ENCODE assay signal across 8 cellular contexts in genomic region chr5:15501057-15501791, GRCh38. TPM values are rescaled to one million over a fixed set of nuclear protein-coding genes. Genes with fewer than 3 reads are reported as not detected.
DNase-seq lines count a peak whose midpoint lies in the region; ATAC-seq, FAIRE-seq and TF ChIP-seq lines count a peak whose summit lies in the region.

No MANE protein-coding gene starts in this region.

- no peak overlapping the region for H2AFZ ChIP-seq in Karpas-422 (ENCODE audit: low read length)

- H3K79me2 ChIP-seq in Karpas-422 (ENCODE audit: low read length), result no peaks in the 10 kb centered on the region

- peak overlapping the region in 1 of 2 donors; percentile 19 for H3K27ac ChIP-seq in kidney (ENCODE audit: low read depth in 2 of 2, low read length in 2 of 2)
- no peak overlapping the region for H3K27ac ChIP-seq in Karpas-422 (ENCODE audit: low read length)

- intact Hi-C loops in kidney (cut with DNase I) (no loop called here), CD14-positive monocyte (cut with micrococcal nuclease) (no loop called here)

- peak overlapping the region; percentile 47 for H3K27ac Mint-ChIP-seq in stimulated activated naive B cell treated with anti-CD40 and anti-IgM and Interleukin-4, amounts not matched to agents 10 μg/mL and 1 μg/mL and 100 μg/mL, for 72 hours
- H3K27ac Mint-ChIP-seq in CD14-positive monocyte, result no peak overlapping the region

- no peak overlapping the region for H3K4me2 ChIP-seq in Karpas-422 (ENCODE audit: low read depth, low read length, poor library complexity, severe bottlenecking)

- TF ChIP-seq CTCF in bronchial epithelial cell (IDR thresholded peaks at IDR 0.05; ENCODE audit: insufficient read depth, low read length, severe bottlenecking) (peak; percentile 21), kidney (IDR thresholded peaks at IDR 0.05; ENCODE audit: borderline replicate concordance, extremely low read depth, insufficient read depth) (no peak), CD14-positive monocyte (IDR thresholded peaks at IDR 0.05) (no peak)

- H3K27me3 ChIP-seq in bronchial epithelial cell (ENCODE audit: control insufficient read depth, insufficient read depth, low read length), result no peaks in the 10 kb centered on the region
- H3K27me3 ChIP-seq in Karpas-422 (ENCODE audit: low read length), result no peaks in the 10 kb centered on the region

- H3K36me3 Mint-ChIP-seq in stimulated activated naive B cell treated with anti-CD40 and anti-IgM and Interleukin-4, amounts not matched to agents 10 μg/mL and 1 μg/mL and 100 μg/mL, for 72 hours, result no peaks in the 10 kb centered on the region
- no peaks in the 10 kb centered on the region for H3K36me3 Mint-ChIP-seq in CD14-positive monocyte

- peaks cover 3 to 4% of the 10 kb centered on the region in 2 donors for H3K9me3 Mint-ChIP-seq in stimulated activated naive B cell treated with anti-CD40 and anti-IgM and Interleukin-4, amounts not matched to agents 10 μg/mL and 1 μg/mL and 100 μg/mL, for 72 hours
- H3K9me3 Mint-ChIP-seq in CD14-positive monocyte, result peaks cover 0 to 10% (median 3%) of the 10 kb centered on the region in 7 donors

- peak; percentile 39 for ATAC-seq in HG02798 (IDR thresholded peaks at IDR 0.05; ENCODE audit: poor library complexity, unreplicated experiment)
- ATAC-seq in stimulated activated naive B cell treated with anti-CD40 and anti-IgM and Interleukin-4, amounts not matched to agents 10 μg/mL and 1 μg/mL and 100 μg/mL, for 72 hours (replicated peaks), result no peak

- no peaks in the 10 kb centered on the region for H3K36me3 ChIP-seq in bronchial epithelial cell (ENCODE audit: control insufficient read depth, insufficient read depth, low read length)
- H3K36me3 ChIP-seq in kidney (ENCODE audit: control insufficient read depth in 1 of 2, insufficient read depth in 2 of 2, low read length in 2 of 2), result no peaks in the 10 kb centered on the region
- no peaks in the 10 kb centered on the region for H3K36me3 ChIP-seq in Karpas-422 (ENCODE audit: insufficient read depth, low read length)

- H3K4me3 ChIP-seq in bronchial epithelial cell (ENCODE audit: low read depth, low read length) (peak overlapping the region; percentile 57), kidney (ENCODE audit: low read length in 2 of 2) (peak overlapping the region; percentile 75 to 81), Karpas-422 (ENCODE audit: low read length) (no peak overlapping the region)

- H3K9me2 ChIP-seq in Karpas-422 (replicated peaks; ENCODE audit: insufficient read depth, low read length), result no peaks in the 10 kb centered on the region

- H3K4me1 Mint-ChIP-seq in stimulated activated naive B cell treated with anti-CD40 and anti-IgM and Interleukin-4, amounts not matched to agents 10 μg/mL and 1 μg/mL and 100 μg/mL, for 72 hours, result no peaks in the 10 kb centered on the region
- no peaks in the 10 kb centered on the region for H3K4me1 Mint-ChIP-seq in CD14-positive monocyte

- DNase-seq in bronchial epithelial cell (ENCODE audit: low read depth) (peak; percentile 48), kidney (peak; percentile 76), GF-D8 (lab: John Stamatoyannopoulos, UW) (no peak), CD14-positive monocyte (ENCODE audit: low spot score) (no peak), Karpas-422 (no peak), LoVo (ENCODE audit: low spot score) (no peak)
- DNase-seq in stimulated activated naive B cell treated with anti-CD40 and anti-IgM and Interleukin-4, amounts not matched to agents 10 μg/mL and 1 μg/mL and 100 μg/mL, for 72 hours, result no peak

- H4K20me1 ChIP-seq in Karpas-422 (ENCODE audit: insufficient read depth, low read depth, low read length), result no peaks in the 10 kb centered on the region

- H3K4me1 ChIP-seq in kidney (ENCODE audit: control insufficient read depth in 1 of 2, insufficient read depth in 1 of 2, low read depth in 1 of 2, low read length in 2 of 2) (peaks cover 0 to 4% of the 10 kb centered on the region in 2 donors), Karpas-422 (ENCODE audit: low read length) (no peaks in the 10 kb centered on the region)

- H3K27me3 Mint-ChIP-seq in stimulated activated naive B cell treated with anti-CD40 and anti-IgM and Interleukin-4, amounts not matched to agents 10 μg/mL and 1 μg/mL and 100 μg/mL, for 72 hours, result peaks cover 34 to 48% of the 10 kb centered on the region in 2 donors
- H3K27me3 Mint-ChIP-seq in CD14-positive monocyte (ENCODE audit: low read depth in 3 of 3), result peaks cover 30 to 42% (median 40%) of the 10 kb centered on the region in 3 donors

- FAIRE-seq in bronchial epithelial cell (lab: Jason Lieb, UNC) (no peak), kidney (lab: Jason Lieb, UNC) (no peak)

- H3K9me3 ChIP-seq in kidney (ENCODE audit: control insufficient read depth in 1 of 2, low read length in 2 of 2), result no peaks in the 10 kb centered on the region
- peaks cover 5% of the 10 kb centered on the region; the same call in 1 of the 2 replicates for H3K9me3 ChIP-seq in Karpas-422 (ENCODE audit: low read length)

- no peak overlapping the region for H3K4me3 Mint-ChIP-seq in stimulated activated naive B cell treated with anti-CD40 and anti-IgM and Interleukin-4, amounts not matched to agents 10 μg/mL and 1 μg/mL and 100 μg/mL, for 72 hours
- peak overlapping the region in 1 of 2 donors; percentile 75 for H3K4me3 Mint-ChIP-seq in CD14-positive monocyte

- peak overlapping the region in 1 of 2 donors; percentile 29 for H3K9ac ChIP-seq in kidney (ENCODE audit: low read length in 2 of 2)
- H3K9ac ChIP-seq in Karpas-422 (ENCODE audit: low read length), result no peak overlapping the region

RNA-seq across cellular contexts. Expression of gene FBXL7, which starts 1.2 kb away (rescaled TPM):
- total RNA-seq in bronchial epithelial cell, result 0.26 and 0.51 TPM in 2 replicates
- total RNA-seq in kidney, result 6.1 TPM
- 3.9 TPM for polyA plus RNA-seq in kidney (ENCODE audit: insufficient read depth, low read depth, low replicate concordance)
- not detected for polyA plus RNA-seq in CD14-positive monocyte
- total RNA-seq in Karpas-422 (2014; rRNA removed; shearing (Covaris generic); ENCODE audit: low replicate concordance), result not detected in 2 replicates

Comparison
In these comparisons a context has a peak if more than half of its experiments do, and no peak if none do; other contexts are left out.
1. DNase-seq: peak in bronchial epithelial cell (single experiment) and kidney (single experiment); none in stimulated activated naive B cell treated with anti-CD40 and anti-IgM and Interleukin-4, amounts not matched to agents 10 μg/mL and 1 μg/mL and 100 μg/mL, for 72 hours (single experiment), GF-D8 (single experiment), CD14-positive monocyte (single experiment), Karpas-422 (single experiment) and LoVo (single experiment).